ENCODE assay signal across 13 cellular contexts in the genomic region with DNA sequence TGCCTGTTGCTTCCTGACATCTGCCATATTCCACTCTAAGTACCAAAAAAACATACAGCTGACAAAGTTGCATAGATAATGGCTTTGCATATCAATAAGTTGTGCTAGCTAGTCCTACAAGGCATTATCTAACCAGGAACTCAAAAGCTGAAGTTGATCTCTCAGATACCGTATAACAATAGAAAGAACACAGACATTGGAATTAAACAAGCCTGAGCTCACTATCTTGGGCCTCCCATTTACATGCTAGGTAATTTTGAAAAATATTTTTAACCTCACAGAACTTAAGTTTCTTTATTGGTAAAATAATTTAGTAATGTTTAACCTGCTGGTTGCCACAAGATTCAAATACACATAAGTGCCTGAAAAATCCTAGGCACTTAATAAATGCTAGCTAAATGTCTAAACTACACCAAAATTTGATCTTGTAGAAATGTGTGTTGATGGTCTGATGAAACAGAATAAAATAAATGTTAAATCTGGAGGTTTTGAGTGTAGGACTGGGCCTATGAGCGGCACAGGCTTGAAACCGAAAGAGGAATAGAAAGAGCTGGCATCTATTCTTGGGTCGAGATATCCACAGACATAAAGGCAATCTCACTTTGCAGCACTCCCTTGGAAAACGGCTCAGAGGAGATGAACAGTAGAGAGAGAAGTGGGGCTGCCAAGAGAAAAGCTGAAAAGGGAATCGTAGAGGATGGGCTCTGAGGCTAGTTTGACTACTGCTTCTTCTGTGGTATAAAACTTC. TPM values are rescaled to one million over a fixed set of nuclear protein-coding genes. Genes with fewer than 3 reads are reported as not detected.
A peak's percentile ranks its signal among the peaks of the same experiment; 100 is the strongest.
DNase-seq lines count a peak whose midpoint lies in the region; ATAC-seq lines count a peak whose summit lies in the region.
"Had no signal": no experiment of that assay in that cellular context is flagged by ENCODE, and none has a peak within 500 bp of the region (broad histone marks: within the 10 kb centered on the region; RNA-seq: fewer than 3 reads in every experiment).

No MANE protein-coding gene starts in this region.

- peaks cover 11 to 25% (median 16%) of the 10 kb centered on the region in 5 donors for H3K27me3 Mint-ChIP-seq in naive thymus-derived CD8-positive, alpha-beta T cell
- peaks cover 20% of the 10 kb centered on the region for H3K27me3 Mint-ChIP-seq in activated T-cell treated with anti-CD3 and anti-CD28 coated beads, Interleukin-2, amount 50 U/mL, for 24 hours
- H3K27me3 Mint-ChIP-seq: dendritic cell treated with granulocyte-macrophage colony-stimulating factor and Interleukin-4, amounts not matched to agents 40 ng/mL and 50 ng/mL, for 4 days had no signal

- H3K9me3 Mint-ChIP-seq in naive thymus-derived CD8-positive, alpha-beta T cell = peaks cover 0 to 2% (median 0%) of the 10 kb centered on the region in 9 donors
- no peaks in the 10 kb centered on the region for H3K9me3 Mint-ChIP-seq in activated T-cell treated with anti-CD3 and anti-CD28 coated beads, Interleukin-2, amount 50 U/mL, for 24 hours
- H3K9me3 Mint-ChIP-seq: dendritic cell treated with granulocyte-macrophage colony-stimulating factor and Interleukin-4, amounts not matched to agents 40 ng/mL and 50 ng/mL, for 4 days had no signal

- in situ Hi-C loops in ACHN (cut with HindIII; ENCODE audit: low pct_ligation_motif_present, low pct_unique_long_range_greater_than_20kb, low sequenced_read_pairs) = no loop called here

- no peaks in the 10 kb centered on the region for H3K4me1 Mint-ChIP-seq in naive thymus-derived CD8-positive, alpha-beta T cell
- no peaks in the 10 kb centered on the region for H3K4me1 Mint-ChIP-seq in activated T-cell treated with anti-CD3 and anti-CD28 coated beads, Interleukin-2, amount 50 U/mL, for 24 hours (ENCODE audit: low read depth)

- H3K27ac Mint-ChIP-seq in naive thymus-derived CD8-positive, alpha-beta T cell = no peak overlapping the region
- H3K27ac Mint-ChIP-seq in activated T-cell treated with anti-CD3 and anti-CD28 coated beads, Interleukin-2, amount 50 U/mL, for 24 hours = no peak overlapping the region
- H3K27ac Mint-ChIP-seq: dendritic cell treated with granulocyte-macrophage colony-stimulating factor and Interleukin-4, amounts not matched to agents 40 ng/mL and 50 ng/mL, for 4 days had no signal

- DNase-seq in OCI-M1 (lab: John Stamatoyannopoulos, UW) (peak; percentile 62), ACHN (no peak), NCI-H345 (lab: John Stamatoyannopoulos, UW) (no peak)
- DNase-seq in naive thymus-derived CD8-positive, alpha-beta T cell = no peak
- DNase-seq in activated T-cell treated with anti-CD3 and anti-CD28 coated beads, Interleukin-2, amount 50 U/mL, for 24 hours = no peak
- DNase-seq: activated CD4-positive, alpha-beta T cell treated with anti-CD3 and anti-CD28 coated beads for 1 hour; activated naive CD4-positive, alpha-beta T cell treated with anti-CD3 and anti-CD28 coated beads, Interleukin-2, amount 50 U/mL, for 16 hours; gastrocnemius medialis; stimulated activated CD8-positive, alpha-beta memory T cell treated with anti-CD3 and anti-CD28 coated beads, Interleukin-4, amount 100 ng/mL, for 48 hours had no signal

- no peaks in the 10 kb centered on the region for H3K36me3 Mint-ChIP-seq in naive thymus-derived CD8-positive, alpha-beta T cell
- no peaks in the 10 kb centered on the region for H3K36me3 Mint-ChIP-seq in activated T-cell treated with anti-CD3 and anti-CD28 coated beads, Interleukin-2, amount 50 U/mL, for 24 hours (ENCODE audit: low read depth)

- ATAC-seq in GM18517 (IDR thresholded peaks at IDR 0.05; ENCODE audit: unreplicated experiment) (peak; percentile 74), GM21447 (IDR thresholded peaks at IDR 0.05; ENCODE audit: unreplicated experiment) (peak; percentile 79), HG03159 (IDR thresholded peaks at IDR 0.05; ENCODE audit: unreplicated experiment) (peak; percentile 82)
- no peak for ATAC-seq in naive thymus-derived CD8-positive, alpha-beta T cell
- ATAC-seq: gastrocnemius medialis had no signal

- POLR2A ChIA-PET in naive thymus-derived CD8-positive, alpha-beta T cell (lab: Charles Lee) = no interaction called here

- no peak overlapping the region for H3K4me3 Mint-ChIP-seq in naive thymus-derived CD8-positive, alpha-beta T cell
- no peak overlapping the region for H3K4me3 Mint-ChIP-seq in activated T-cell treated with anti-CD3 and anti-CD28 coated beads, Interleukin-2, amount 50 U/mL, for 24 hours
- H3K4me3 Mint-ChIP-seq: dendritic cell treated with granulocyte-macrophage colony-stimulating factor and Interleukin-4, amounts not matched to agents 40 ng/mL and 50 ng/mL, for 4 days had no signal

RNA-seq across cellular contexts. Expression of a gene that starts 30.0 kb away (rescaled TPM):
- total RNA-seq in naive thymus-derived CD8-positive, alpha-beta T cell = 100 to 1,000 TPM; 182 to 184 TPM
- polyA plus RNA-seq in naive thymus-derived CD8-positive, alpha-beta T cell = 10 to 100 TPM; 13.7 to 26.7 (median 21.4) TPM

Comparison
In these comparisons a context has a peak if more than half of its experiments do, and no peak if none do; other contexts are left out.
1. ATAC-seq: peak in GM18517 (single experiment), GM21447 (single experiment) and HG03159 (single experiment); none in naive thymus-derived CD8-positive, alpha-beta T cell (0 of 2).